In genomic region chr1:28259935-28260802, GRCh38 we compare ENCODE assay signal across 8 cellular contexts. TPM values are rescaled to one million over a fixed set of nuclear protein-coding genes. Genes with fewer than 3 reads are reported as not detected.
A peak's percentile ranks its signal among the peaks of the same experiment; 100 is the strongest.
DNase-seq lines count a peak whose midpoint lies in the region; ATAC-seq and TF ChIP-seq lines count a peak whose summit lies in the region.

No MANE protein-coding gene starts in this region.

- ATAC-seq in GM21423 (IDR thresholded peaks at IDR 0.05; ENCODE audit: unreplicated experiment) (peak; percentile 5), GM21528 (IDR thresholded peaks at IDR 0.05; ENCODE audit: low FRiP score, unreplicated experiment) (no peak)

- H4K20me1 ChIP-seq in neural progenitor cell (ENCODE audit: low read depth): peaks cover 40% of the 10 kb centered on the region

- no peak overlapping the region for H3K27ac Mint-ChIP-seq in activated naive CD4-positive, alpha-beta T cell treated with anti-CD3 and anti-CD28 coated beads, Interleukin-2, amount 50 U/mL, for 24 hours
- no peak overlapping the region for H3K27ac Mint-ChIP-seq in neural progenitor cell

- peak overlapping the region; percentile 86 for H3K4me3 Mint-ChIP-seq in activated naive CD4-positive, alpha-beta T cell treated with anti-CD3 and anti-CD28 coated beads, Interleukin-2, amount 50 U/mL, for 24 hours
- peak overlapping the region; percentile 81 for H3K4me3 Mint-ChIP-seq in neural progenitor cell

- H3K9me3 ChIP-seq in neural progenitor cell (ENCODE audit: low read depth): no peaks in the 10 kb centered on the region

- H3K9ac ChIP-seq in neural progenitor cell: peak overlapping the region; percentile 56

- TF ChIP-seq CTCF in AG09309 (IDR thresholded peaks at IDR 0.05; ENCODE audit: control insufficient read depth, insufficient read depth, low read depth, low read length, missing control alignments) (no peak), neural progenitor cell (IDR thresholded peaks at IDR 0.05) (no peak)

- peaks cover 1% of the 10 kb centered on the region for H3K36me3 Mint-ChIP-seq in activated naive CD4-positive, alpha-beta T cell treated with anti-CD3 and anti-CD28 coated beads, Interleukin-2, amount 50 U/mL, for 24 hours
- H3K36me3 Mint-ChIP-seq in neural progenitor cell: no peaks in the 10 kb centered on the region

- H3F3A ChIP-seq in neural progenitor cell (ENCODE audit: low read depth): peaks cover 19% of the 10 kb centered on the region

- peak overlapping the region; percentile 76 for H2AFZ ChIP-seq in neural progenitor cell (replicated peaks)

- H3K4me1 ChIP-seq in neural progenitor cell: peaks cover 20% of the 10 kb centered on the region

- no peaks in the 10 kb centered on the region for H3K27me3 Mint-ChIP-seq in activated naive CD4-positive, alpha-beta T cell treated with anti-CD3 and anti-CD28 coated beads, Interleukin-2, amount 50 U/mL, for 24 hours
- peaks cover 14% of the 10 kb centered on the region for H3K27me3 Mint-ChIP-seq in neural progenitor cell (ENCODE audit: insufficient read depth, low read depth)

- H3K4me2 ChIP-seq in neural progenitor cell: peak overlapping the region; percentile 74

- no peaks in the 10 kb centered on the region for H3K9me3 Mint-ChIP-seq in activated naive CD4-positive, alpha-beta T cell treated with anti-CD3 and anti-CD28 coated beads, Interleukin-2, amount 50 U/mL, for 24 hours
- H3K9me3 Mint-ChIP-seq in neural progenitor cell: no peaks in the 10 kb centered on the region

- DNase-seq in AG09309 (ENCODE audit: low read depth) (peak; percentile 47), NCI-H510A treated with DMSO at 0.1 percent for 48 hours (lab: John Stamatoyannopoulos, UW) (peak; percentile 79), globus pallidus (ENCODE audit: low spot score) (peak; percentile 35), neural progenitor cell (ENCODE audit: low spot score) (peak; percentile 97), MV-4-11 (lab: John Stamatoyannopoulos, UW) (no peak)

- peaks cover 46% of the 10 kb centered on the region for H3K4me1 Mint-ChIP-seq in activated naive CD4-positive, alpha-beta T cell treated with anti-CD3 and anti-CD28 coated beads, Interleukin-2, amount 50 U/mL, for 24 hours
- H3K4me1 Mint-ChIP-seq in neural progenitor cell: peaks cover 19% of the 10 kb centered on the region

- no peaks in the 10 kb centered on the region for H3K27me3 ChIP-seq in neural progenitor cell

- peak overlapping the region; percentile 61 for H3K27ac ChIP-seq in neural progenitor cell

- no peaks in the 10 kb centered on the region for H3K36me3 ChIP-seq in neural progenitor cell

- peaks cover 51% of the 10 kb centered on the region for H3K79me2 ChIP-seq in neural progenitor cell (ENCODE audit: low read depth)

- H3K4me3 ChIP-seq in AG09309 (ENCODE audit: control insufficient read depth, low read depth, low read length): peak overlapping the region; percentile 99
- peak overlapping the region; percentile 79 for H3K4me3 ChIP-seq in neural progenitor cell

RNA-seq across cellular contexts. Expression of gene SESN2, which starts 0.9 kb away (rescaled TPM):
- total RNA-seq in neural progenitor cell (ENCODE audit: low replicate concordance): 7.6 and 19.1 TPM in 2 replicates

RNA-seq across cellular contexts. Expression of gene ATP5IF1, which starts 24.2 kb away (rescaled TPM):
- 187 and 198 TPM in 2 replicates for total RNA-seq in neural progenitor cell (ENCODE audit: low replicate concordance)

RNA-seq across cellular contexts. Expression of gene DNAJC8, which starts 27.3 kb away (rescaled TPM):
- total RNA-seq in neural progenitor cell (ENCODE audit: low replicate concordance): 92.0 and 117 TPM in 2 replicates
